24 cellular contexts compared by ENCODE assay signal in genomic region chr10:69512901-69513300, GRCh38.
DNase-seq lines count a peak whose midpoint lies in the region; FAIRE-seq and TF ChIP-seq lines count a peak whose summit lies in the region.
"Had no signal": no experiment of that assay in that cellular context is flagged by ENCODE, and none has a peak within 500 bp of the region (broad histone marks: within the 10 kb centered on the region; RNA-seq: fewer than 3 reads in every experiment).

No MANE protein-coding gene starts in this region.

- POLR2A ChIA-PET in MCF 10A (lab: Yijun Ruan, JAX) = interaction anchor here (0.7 to 1.0 kb wide), 2 partner anchors 124 to 127 kb away, joined by 3 to 4 read pairs; no protein-coding TSS in a partner anchor

- TF ChIP-seq CTCF in MCF 10A (IDR thresholded peaks at IDR 0.05; ENCODE audit: unreplicated experiment) (no peak), breast epithelium (IDR thresholded peaks at IDR 0.05) (no peak), bronchial epithelial cell (IDR thresholded peaks at IDR 0.05; ENCODE audit: insufficient read depth, low read length, severe bottlenecking) (no peak), fibroblast of mammary gland (conservative IDR thresholded peaks at IDR 0.05; ENCODE audit: control insufficient read depth, insufficient read depth, low read depth, low read length) (no peak)

- H3K4me1 Mint-ChIP-seq in MCF 10A (ENCODE audit: insufficient read depth, unreplicated experiment) = peaks cover under 1% of the 10 kb centered on the region

- TF ChIP-seq POLR2A in breast epithelium (IDR thresholded peaks at IDR 0.05) = no peak

- H3K36me3 Mint-ChIP-seq in MCF 10A (ENCODE audit: insufficient read depth, unreplicated experiment) = no peaks in the 10 kb centered on the region
- H3K36me3 Mint-ChIP-seq: CD14-positive monocyte; CD8-positive, alpha-beta memory T cell had no signal

- H3K9me3 ChIP-seq in breast epithelium = no peaks in the 10 kb centered on the region
- H3K9me3 ChIP-seq: BE2C, Peyer's patch had no signal

- H3K27ac Mint-ChIP-seq in MCF 10A (ENCODE audit: low read depth, unreplicated experiment) = no peak overlapping the region
- H3K27ac Mint-ChIP-seq: CD14-positive monocyte; CD8-positive, alpha-beta memory T cell had no signal

- H3K4me1 ChIP-seq in breast epithelium = no peaks in the 10 kb centered on the region
- H3K4me1 ChIP-seq: BE2C had no signal

- intact Hi-C loops in MCF 10A (cut with micrococcal nuclease) (loop anchor here (10.0 kb wide), 1 partner anchor 292 kb away; the partner anchor contains the start of gene COL13A1), breast epithelium (cut with DNase I; ENCODE audit: low total_unique reads) (loop anchor here (10.0 kb wide), 1 partner anchor 122 kb away; the partner anchor contains the start of gene FAM241B)

- no peak overlapping the region for H3K4me3 Mint-ChIP-seq in MCF 10A (ENCODE audit: unreplicated experiment)
- H3K4me3 Mint-ChIP-seq: CD14-positive monocyte; CD8-positive, alpha-beta memory T cell had no signal

- H3K27me3 Mint-ChIP-seq in MCF 10A (ENCODE audit: insufficient read depth, unreplicated experiment) = peaks cover 34% of the 10 kb centered on the region

- no peaks in the 10 kb centered on the region for H3K9me3 Mint-ChIP-seq in MCF 10A (ENCODE audit: unreplicated experiment)
- H3K9me3 Mint-ChIP-seq: CD8-positive, alpha-beta memory T cell had no signal

- H3K4me3 ChIP-seq in breast epithelium (no peak overlapping the region), bronchial epithelial cell (ENCODE audit: low read depth, low read length) (no peak overlapping the region), fibroblast of mammary gland (ENCODE audit: control insufficient read depth, low read depth, low read length) (no peak overlapping the region)
- H3K4me3 ChIP-seq: Peyer's patch had no signal

- BruUV-seq in MCF 10A (replicated peaks; lab: Mats Ljungman, UMichigan) = no TSS peak

- DNase-seq in MCF 10A (ENCODE audit: unreplicated experiment) = peak; percentile 56
- DNase-seq in breast epithelium (ENCODE audit: low spot score in 2 of 2) = no peak
- DNase-seq in bronchial epithelial cell (ENCODE audit: low read depth) = peak; percentile 74
- DNase-seq in fibroblast of mammary gland (ENCODE audit: low read depth) = peak; percentile 21
- no peak for DNase-seq in NCI-H1092 treated with DMSO at 0.1 percent for 48 hours (lab: John Stamatoyannopoulos, UW)
- DNase-seq in GDM1 (lab: John Stamatoyannopoulos, UW) = no peak
- DNase-seq in hypothalamus (lab: John Stamatoyannopoulos, UW) = no peak
- no peak for DNase-seq in NCI-H1105 (lab: John Stamatoyannopoulos, UW)
- DNase-seq: BE2C; CD8-positive, alpha-beta memory T cell; DMS 273 treated with DMSO at 0.1 percent for 48 hours; DMS79; HCEC 1CT; KBM-7; NCI-H1694; NCI-H2029 treated with DMSO at 0.1 percent for 48 hours; NCI-H446 treated with DMSO at 0.1 percent for 48 hours; NCI-H526 treated with DMSO at 0.1 percent for 48 hours; Peyer's patch; SHP77 treated with DMSO at 0.1 percent for 48 hours had no signal

- H3K27ac ChIP-seq in breast epithelium = no peak overlapping the region
- H3K27ac ChIP-seq: 22Rv1, Peyer's patch had no signal

- H3K27me3 ChIP-seq in breast epithelium = no peaks in the 10 kb centered on the region
- no peaks in the 10 kb centered on the region for H3K27me3 ChIP-seq in bronchial epithelial cell (ENCODE audit: control insufficient read depth, insufficient read depth, low read length)
- H3K27me3 ChIP-seq: BE2C, Peyer's patch had no signal

- CTCF ChIA-PET in MCF 10A (lab: Yijun Ruan, JAX) = interaction anchor here (0.9 to 10.4 kb wide), 4 partner anchors 49 to 164 kb away, joined by 3 to 248 read pairs (median 5); no protein-coding TSS in a partner anchor

- no peak for FAIRE-seq in bronchial epithelial cell (lab: Jason Lieb, UNC)
- FAIRE-seq: GM12892, H1 had no signal

- H3K36me3 ChIP-seq in breast epithelium = no peaks in the 10 kb centered on the region
- no peaks in the 10 kb centered on the region for H3K36me3 ChIP-seq in bronchial epithelial cell (ENCODE audit: control insufficient read depth, insufficient read depth, low read length)
- H3K36me3 ChIP-seq: BE2C had no signal

Comparison
In these comparisons a context has a peak if more than half of its experiments do, and no peak if none do; other contexts are left out.
1. DNase-seq: peak in MCF 10A (single experiment), bronchial epithelial cell (single experiment) and fibroblast of mammary gland (single experiment); none in breast epithelium (0 of 2), NCI-H1092 treated with DMSO at 0.1 percent for 48 hours (single experiment), GDM1 (single experiment), hypothalamus (0 of 51) and NCI-H1105 (single experiment).